34 cellular contexts compared by ENCODE assay signal in genomic region chr2:64829522-64829921, GRCh38.
"Had no signal": no experiment of that assay in that cellular context is flagged by ENCODE, and none has a peak within 500 bp of the region (broad histone marks: within the 10 kb centered on the region; RNA-seq: fewer than 3 reads in every experiment).

No MANE protein-coding gene starts in this region.

- H3K27ac Mint-ChIP-seq: activated B cell treated with CpG ODN at 0.5 μM for 24 hours; activated CD4-positive, alpha-beta memory T cell treated with anti-CD3 and anti-CD28 coated beads for 36 hours; activated CD4-positive, alpha-beta T cell treated with anti-CD3 and anti-CD28 coated beads, Interleukin-2, amount 10 ng/mL, durations not matched to agents 24 days and 14 days; activated CD8-positive, alpha-beta T cell treated with anti-CD3 and anti-CD28 coated beads for 36 hours; activated naive CD4-positive, alpha-beta T cell treated with anti-CD3 and anti-CD28 coated beads for 36 hours; activated naive CD8-positive, alpha-beta T cell treated with anti-CD3 and anti-CD28 coated beads for 36 hours; activated T-helper 1 cell treated with anti-CD3 and anti-CD28 coated beads, Interleukin-12 subunit alpha, Interleukin-12 subunit beta, Interleukin-2, Interleukin-4 antibody, amounts not matched to agents 30 ng/mL and 10 ng/mL and 1 ng/mL, durations not matched to agents 14 hours and 24 hours and 36 hours; activated T-helper 17 cell treated with anti-CD3 and anti-CD28 coated beads, Interleukin-2, amount 50 U/mL, for 72 hours; T-helper 1 cell treated with Interleukin-12 subunit alpha and Interleukin-12 subunit beta and Interleukin-4 antibody, amounts not matched to agents 30 μg/mL and 1 μg/mL, for 36 hours; T-helper 2 cell treated with Interferon-gamma antibody and Interleukin-4, amounts not matched to agents 5 μg/mL and 100 μg/mL, for 36 hours had no signal

- H3K4me3 ChIP-seq: adrenal gland, body of pancreas, breast epithelium had no signal

- H3K27me3 ChIP-seq: adrenal gland, body of pancreas, brain microvascular endothelial cell, breast epithelium had no signal

- H3K4me1 ChIP-seq: breast epithelium had no signal

- H3K4me3 Mint-ChIP-seq: activated B cell treated with CpG ODN at 0.5 μM for 24 hours; activated CD4-positive, alpha-beta memory T cell treated with anti-CD3 and anti-CD28 coated beads for 36 hours; activated CD4-positive, alpha-beta T cell treated with anti-CD3 and anti-CD28 coated beads, Interleukin-2, amount 10 ng/mL, durations not matched to agents 24 days and 14 days; activated CD8-positive, alpha-beta T cell treated with anti-CD3 and anti-CD28 coated beads for 36 hours; activated naive CD4-positive, alpha-beta T cell treated with anti-CD3 and anti-CD28 coated beads for 36 hours; activated naive CD8-positive, alpha-beta T cell treated with anti-CD3 and anti-CD28 coated beads for 36 hours; activated T-cell treated with anti-CD3 and anti-CD28 coated beads, Interleukin-2, amount 50 U/mL, for 4 hours; activated T-helper 1 cell treated with anti-CD3 and anti-CD28 coated beads, Interleukin-12 subunit alpha, Interleukin-12 subunit beta, Interleukin-2, Interleukin-4 antibody, amounts not matched to agents 30 ng/mL and 10 ng/mL and 1 ng/mL, durations not matched to agents 14 hours and 24 hours and 36 hours; activated T-helper 17 cell treated with anti-CD3 and anti-CD28 coated beads, Interleukin-2, amount 50 U/mL, for 72 hours; T-helper 1 cell treated with Interleukin-12 subunit alpha and Interleukin-12 subunit beta and Interleukin-4 antibody, amounts not matched to agents 30 μg/mL and 1 μg/mL, for 36 hours; T-helper 2 cell treated with Interferon-gamma antibody and Interleukin-4, amounts not matched to agents 5 μg/mL and 100 μg/mL, for 36 hours had no signal

- H3K27me3 Mint-ChIP-seq: activated B cell treated with CpG ODN at 0.5 μM for 24 hours; activated CD4-positive, alpha-beta memory T cell treated with anti-CD3 and anti-CD28 coated beads for 36 hours; activated CD8-positive, alpha-beta T cell treated with anti-CD3 and anti-CD28 coated beads for 36 hours; activated naive CD8-positive, alpha-beta T cell treated with anti-CD3 and anti-CD28 coated beads for 36 hours had no signal

- H3K9me3 ChIP-seq: adrenal gland, body of pancreas, breast epithelium had no signal

- H3K36me3 Mint-ChIP-seq: activated CD4-positive, alpha-beta memory T cell treated with anti-CD3 and anti-CD28 coated beads for 36 hours; activated naive CD4-positive, alpha-beta T cell treated with anti-CD3 and anti-CD28 coated beads, Interleukin-2, amount 50 U/mL, for 72 hours; activated naive CD8-positive, alpha-beta T cell treated with anti-CD3 and anti-CD28 coated beads for 36 hours had no signal

- H3K27ac ChIP-seq: adrenal gland, body of pancreas, brain microvascular endothelial cell, breast epithelium, VCaP had no signal

- DNase-seq: activated B cell treated with CpG ODN at 0.5 μM for 24 hours; activated CD4-positive, alpha-beta memory T cell treated with anti-CD3 and anti-CD28 coated beads for 36 hours; activated CD4-positive, alpha-beta T cell treated with anti-CD3 and anti-CD28 coated beads for 4 hours; activated CD4-positive, alpha-beta T cell treated with anti-CD3 and anti-CD28 coated beads, Interleukin-2, amount 10 ng/mL, durations not matched to agents 24 days and 14 days; activated CD4-positive, alpha-beta T cell treated with anti-CD3 and anti-CD28 coated beads, Interleukin-2, amount 50 U/mL, for 1 hour; activated CD4-positive, alpha-beta T cell treated with anti-CD3 and anti-CD28 coated beads, Interleukin-2, amount 50 U/mL, for 4 hours; activated CD4-positive, CD25-positive, alpha-beta regulatory T cell treated with anti-CD3 and anti-CD28 coated beads, Interleukin-2, amount 50 U/mL, for 72 hours; activated CD8-positive, alpha-beta memory T cell treated with anti-CD3 and anti-CD28 coated beads, Interleukin-2, amount 50 U/mL, for 4 hours; activated CD8-positive, alpha-beta T cell treated with anti-CD3 and anti-CD28 coated beads for 36 hours; activated effector memory CD4-positive, alpha-beta T cell treated with anti-CD3 and anti-CD28 coated beads, Interleukin-2, amount 50 U/mL, for 16 hours; activated gamma-delta T cell treated with Interleukin-2 at 50 U/mL for 16 hours; activated naive CD4-positive, alpha-beta T cell; activated naive CD4-positive, alpha-beta T cell treated with anti-CD3 and anti-CD28 coated beads for 36 hours; activated naive CD4-positive, alpha-beta T cell treated with anti-CD3 and anti-CD28 coated beads, Interleukin-2, amount 50 U/mL, for 16 hours; activated naive CD8-positive, alpha-beta T cell treated with anti-CD3 and anti-CD28 coated beads for 36 hours; activated T-cell treated with anti-CD3 and anti-CD28 coated beads for 4 hours; activated T-cell treated with anti-CD3 and anti-CD28 coated beads, Interleukin-2, amount 50 U/mL, for 1 hour; activated T-cell treated with anti-CD3 and anti-CD28 coated beads, Interleukin-2, amount 50 U/mL, for 4 hours; adrenal gland; amniotic stem cell; aorta; body of pancreas; brain microvascular endothelial cell; central memory CD4-positive, alpha-beta T cell; T-helper 1 cell; T-helper 2 cell; T-helper 9 cell had no signal

- H3K36me3 ChIP-seq: adrenal gland, brain microvascular endothelial cell, breast epithelium had no signal

- ATAC-seq: activated CD8-positive, alpha-beta T cell treated with anti-CD3 and anti-CD28 coated beads for 36 hours; activated T-cell treated with anti-CD3 and anti-CD28 coated beads, Interleukin-2, amount 50 U/mL, for 4 hours; activated T-helper 17 cell treated with anti-CD3 and anti-CD28 coated beads, Interleukin-2, amount 50 U/mL, for 72 hours; body of pancreas had no signal

- H3K9me3 Mint-ChIP-seq: activated B cell treated with CpG ODN at 0.5 μM for 24 hours; activated CD4-positive, alpha-beta memory T cell treated with anti-CD3 and anti-CD28 coated beads for 36 hours; activated CD4-positive, alpha-beta T cell treated with anti-CD3 and anti-CD28 coated beads, Interleukin-2, amount 10 ng/mL, durations not matched to agents 24 days and 14 days; activated CD8-positive, alpha-beta T cell treated with anti-CD3 and anti-CD28 coated beads for 36 hours; activated naive CD8-positive, alpha-beta T cell treated with anti-CD3 and anti-CD28 coated beads for 36 hours; activated T-cell treated with anti-CD3 and anti-CD28 coated beads, Interleukin-2, amount 50 U/mL, for 4 hours; activated T-helper 1 cell treated with anti-CD3 and anti-CD28 coated beads, Interleukin-12 subunit alpha, Interleukin-12 subunit beta, Interleukin-2, Interleukin-4 antibody, amounts not matched to agents 30 ng/mL and 10 ng/mL and 1 ng/mL, durations not matched to agents 14 hours and 24 hours and 36 hours; T-helper 1 cell treated with Interleukin-12 subunit alpha and Interleukin-12 subunit beta and Interleukin-4 antibody, amounts not matched to agents 30 μg/mL and 1 μg/mL, for 36 hours; T-helper 2 cell treated with Interferon-gamma antibody and Interleukin-4, amounts not matched to agents 5 μg/mL and 100 μg/mL, for 36 hours had no signal
